Comparison of ENCODE assay signal across 8 cellular contexts in genomic region chr18:48868468-48869466, GRCh38.
DNase-seq lines count a peak whose midpoint lies in the region; ATAC-seq and TF ChIP-seq lines count a peak whose summit lies in the region.

No MANE protein-coding gene starts in this region.

- peak; percentile 87 for DNase-seq in activated CD4-positive, alpha-beta memory T cell treated with anti-CD3 and anti-CD28 coated beads for 36 hours
- DNase-seq in mesenchymal stem cell = no peak
- DNase-seq in NCI-H345 (lab: John Stamatoyannopoulos, UW) = no peak
- DNase-seq in medulla oblongata (ENCODE audit: extremely low spot score) = no peak
- no peak for DNase-seq in HK-2 (ENCODE audit: unreplicated experiment)

- no peak overlapping the region for H2AFZ ChIP-seq in mesenchymal stem cell (ENCODE audit: low read depth, low read length)

- H3K23ac ChIP-seq in mesenchymal stem cell (ENCODE audit: low read length in 2 of 2) = no peak overlapping the region

- intact Hi-C loops in activated CD4-positive, alpha-beta memory T cell treated with anti-CD3 and anti-CD28 coated beads for 36 hours (cut with micrococcal nuclease) = loop anchor here (1.0 to 2.0 kb wide), 8 partner anchors 26 to 592 kb away; partner anchors contain the start of gene DYM

- CTCF ChIA-PET in activated CD4-positive, alpha-beta memory T cell treated with anti-CD3 and anti-CD28 coated beads for 36 hours (lab: Charles Lee) = interaction anchor here (1.0 to 2.0 kb wide), 6 partner anchors 34 to 91 kb away, joined by 3 to 14 read pairs (median 4); no protein-coding TSS in a partner anchor

- H3K4ac ChIP-seq in mesenchymal stem cell (ENCODE audit: low read depth in 1 of 2, low read length in 2 of 2) = no peak overlapping the region

- no peaks in the 10 kb centered on the region for H3K36me3 Mint-ChIP-seq in activated CD4-positive, alpha-beta memory T cell treated with anti-CD3 and anti-CD28 coated beads for 36 hours

- no peak overlapping the region for H2BK5ac ChIP-seq in mesenchymal stem cell (ENCODE audit: low read depth, low read length, poor library complexity, severe bottlenecking)

- WGBS in mesenchymal stem cell = 75% methylated on average over 14 of the region's 14 CpGs

- H3K14ac ChIP-seq in mesenchymal stem cell (ENCODE audit: low read length in 2 of 2) = no peak overlapping the region

- H3K27me3 Mint-ChIP-seq in activated CD4-positive, alpha-beta memory T cell treated with anti-CD3 and anti-CD28 coated beads for 36 hours = no peaks in the 10 kb centered on the region

- no peak for TF ChIP-seq CTCF in DOHH2 (IDR thresholded peaks at IDR 0.05; ENCODE audit: low read depth, low read length, poor library complexity, severe bottlenecking)

- peak overlapping the region; percentile 6 for H4K91ac ChIP-seq in mesenchymal stem cell (ENCODE audit: low read length)

- H2BK12ac ChIP-seq in mesenchymal stem cell (ENCODE audit: low read length in 2 of 2) = peak overlapping the region; percentile 7 to 69

- H4K20me1 ChIP-seq in DOHH2 (ENCODE audit: control insufficient read depth, insufficient read depth, low read depth, low read length) = no peaks in the 10 kb centered on the region

- no peaks in the 10 kb centered on the region for H3K9me3 ChIP-seq in DOHH2 (ENCODE audit: control insufficient read depth, insufficient read depth, low read length)
- peaks cover 3% of the 10 kb centered on the region for H3K9me3 ChIP-seq in mesenchymal stem cell (ENCODE audit: control insufficient read depth, low read length)

- peak; percentile 77 for ATAC-seq in GM19455 (IDR thresholded peaks at IDR 0.05; ENCODE audit: unreplicated experiment)
- ATAC-seq in HG03442 (IDR thresholded peaks at IDR 0.05; ENCODE audit: unreplicated experiment) = peak; percentile 81

- peaks cover 38% of the 10 kb centered on the region for H3K4me1 Mint-ChIP-seq in activated CD4-positive, alpha-beta memory T cell treated with anti-CD3 and anti-CD28 coated beads for 36 hours (ENCODE audit: low read depth)

- 0 out of 2 replicates have a peak overlapping the region, but pooled peaks have one; percentile 20 for H3K4me3 ChIP-seq in DOHH2 (ENCODE audit: low read length)
- no peak overlapping the region for H3K4me3 ChIP-seq in mesenchymal stem cell (ENCODE audit: insufficient read depth in 1 of 2, low read depth in 1 of 2, low read length in 2 of 2)

- H3K27me3 ChIP-seq in DOHH2 (ENCODE audit: control insufficient read depth, low read length) = peaks cover 14% of the 10 kb centered on the region; the same call in 1 of the 2 replicates
- H3K27me3 ChIP-seq in mesenchymal stem cell (ENCODE audit: control insufficient read depth in 1 of 2, insufficient read depth in 1 of 2, low read length in 2 of 2) = no peaks in the 10 kb centered on the region

- H2AK5ac ChIP-seq in mesenchymal stem cell (ENCODE audit: low read length, severe bottlenecking) = peak overlapping the region; percentile 9

- peak overlapping the region; percentile 99 for H3K27ac Mint-ChIP-seq in activated CD4-positive, alpha-beta memory T cell treated with anti-CD3 and anti-CD28 coated beads for 36 hours

- peak overlapping the region; percentile 69 for H4K8ac ChIP-seq in mesenchymal stem cell (ENCODE audit: low read length)

- peak overlapping the region; percentile 57 for H3K4me3 Mint-ChIP-seq in activated CD4-positive, alpha-beta memory T cell treated with anti-CD3 and anti-CD28 coated beads for 36 hours

- POLR2A ChIA-PET in activated CD4-positive, alpha-beta memory T cell treated with anti-CD3 and anti-CD28 coated beads for 36 hours (lab: Charles Lee) = interaction anchor here (0.6 to 2.4 kb wide), 17 partner anchors 13 to 618 kb away, joined by 3 to 17 read pairs (median 4); partner anchors contain the start of gene C18orf32

- peaks cover 3% of the 10 kb centered on the region for H3K9me3 Mint-ChIP-seq in activated CD4-positive, alpha-beta memory T cell treated with anti-CD3 and anti-CD28 coated beads for 36 hours

- H3K4me1 ChIP-seq in DOHH2 (ENCODE audit: control insufficient read depth, low read length) (peaks cover 17% of the 10 kb centered on the region), mesenchymal stem cell (ENCODE audit: control insufficient read depth, insufficient read depth, low read depth, low read length) (peaks cover 30% of the 10 kb centered on the region)

- H3K36me3 ChIP-seq in DOHH2 (ENCODE audit: control insufficient read depth, low read length) (no peaks in the 10 kb centered on the region), mesenchymal stem cell (ENCODE audit: control insufficient read depth in 1 of 2, insufficient read depth in 2 of 2, low read depth in 1 of 2, low read length in 2 of 2) (peaks cover 0 to 3% of the 10 kb centered on the region in 2 experiments)

- H3K9ac ChIP-seq in mesenchymal stem cell (ENCODE audit: low read length) = no peak overlapping the region

- no peaks in the 10 kb centered on the region for H3K9me2 ChIP-seq in DOHH2 (replicated peaks; ENCODE audit: control insufficient read depth, low read length)

- peak overlapping the region; percentile 54 for H3K4me2 ChIP-seq in DOHH2 (ENCODE audit: low read length)
- H3K4me2 ChIP-seq in mesenchymal stem cell (ENCODE audit: low read length, poor library complexity, severe bottlenecking) = no peak overlapping the region

- H2BK120ac ChIP-seq in mesenchymal stem cell (ENCODE audit: low read depth, low read length) = no peak overlapping the region

- H3K79me2 ChIP-seq in DOHH2 (ENCODE audit: control insufficient read depth, low read length) = no peaks in the 10 kb centered on the region

- H3K18ac ChIP-seq in mesenchymal stem cell (ENCODE audit: low read depth in 1 of 2, low read length in 2 of 2) = peak overlapping the region in 1 of 2 experiments; percentile 44

- H3F3A ChIP-seq in DOHH2 (ENCODE audit: control insufficient read depth, insufficient read depth) = no peaks in the 10 kb centered on the region

- H3K27ac ChIP-seq in DOHH2 (ENCODE audit: low read depth, low read length) (no peak overlapping the region), mesenchymal stem cell (ENCODE audit: low read length, poor library complexity, severe bottlenecking) (no peak overlapping the region)

- no peak overlapping the region for H2BK15ac ChIP-seq in mesenchymal stem cell (ENCODE audit: low read depth, poor library complexity, severe bottlenecking)

- H3K79me1 ChIP-seq in mesenchymal stem cell (replicated peaks; ENCODE audit: low read length, poor library complexity, severe bottlenecking) = no peaks in the 10 kb centered on the region
